ENCODE assay signal across 29 cellular contexts in the genomic region with DNA sequence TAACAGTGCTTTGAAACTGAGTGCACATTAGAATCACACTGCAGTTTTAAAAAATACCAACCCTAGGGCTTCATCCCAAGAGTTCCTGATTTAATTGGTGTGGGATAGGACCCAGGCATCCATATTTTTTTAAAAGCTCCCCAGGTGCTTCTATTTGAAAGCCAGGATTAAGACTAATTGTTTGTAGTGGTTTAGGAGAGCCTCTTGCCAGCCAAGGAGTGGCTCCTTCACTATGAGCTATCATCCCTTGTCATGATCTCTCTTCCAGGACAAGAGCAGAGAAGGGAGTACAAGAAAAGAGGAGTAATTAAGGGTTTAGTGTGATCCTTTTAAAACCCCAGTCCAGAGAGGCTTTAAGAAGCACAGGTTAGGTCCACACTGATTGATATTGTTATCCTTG.
"Had no signal": no experiment of that assay in that cellular context is flagged by ENCODE, and none has a peak within 500 bp of the region (broad histone marks: within the 10 kb centered on the region; RNA-seq: fewer than 3 reads in every experiment).

No MANE protein-coding gene starts in this region.

- H3K36me3 ChIP-seq: adrenal gland, esophagus muscularis mucosa, heart left ventricle, right atrium auricular region, stomach, tibial artery had no signal

- H3K4me1 ChIP-seq: foreskin keratinocyte had no signal

- H3K9me3 ChIP-seq: adrenal gland, body of pancreas, esophagus muscularis mucosa, heart left ventricle, right atrium auricular region, stomach, tibial artery had no signal

- H3K4me3 Mint-ChIP-seq: activated naive CD4-positive, alpha-beta T cell treated with anti-CD3 and anti-CD28 coated beads for 36 hours; activated naive CD8-positive, alpha-beta T cell treated with anti-CD3 and anti-CD28 coated beads for 36 hours; immature natural killer cell; naive thymus-derived CD8-positive, alpha-beta T cell; neural crest cell; stimulated activated memory B cell treated with anti-CD40 and anti-IgM and Interleukin-4, amounts not matched to agents 10 μg/mL and 1 μg/mL and 100 μg/mL, for 72 hours had no signal

- H3K27ac Mint-ChIP-seq: activated naive CD4-positive, alpha-beta T cell treated with anti-CD3 and anti-CD28 coated beads for 36 hours; activated naive CD8-positive, alpha-beta T cell treated with anti-CD3 and anti-CD28 coated beads for 36 hours; stimulated activated memory B cell treated with anti-CD40 and anti-IgM and Interleukin-4, amounts not matched to agents 10 μg/mL and 1 μg/mL and 100 μg/mL, for 72 hours had no signal

- H3K27me3 ChIP-seq: adrenal gland, body of pancreas, esophagus muscularis mucosa, heart left ventricle, right atrium auricular region, stomach, tibial artery had no signal

- H3K4me3 ChIP-seq: adrenal gland, body of pancreas, esophagus muscularis mucosa, heart left ventricle, right atrium auricular region, smooth muscle cell, stomach, tibial artery had no signal

- H3K36me3 Mint-ChIP-seq: immature natural killer cell; naive thymus-derived CD8-positive, alpha-beta T cell; stimulated activated memory B cell treated with anti-CD40 and anti-IgM and Interleukin-4, amounts not matched to agents 10 μg/mL and 1 μg/mL and 100 μg/mL, for 72 hours had no signal

- H3K27ac ChIP-seq: adrenal gland, body of pancreas, esophagus muscularis mucosa, foreskin keratinocyte, heart left ventricle, parathyroid adenoma, right atrium auricular region, stomach, tibial artery had no signal

- ATAC-seq: body of pancreas; foreskin keratinocyte; heart left ventricle; left colon; naive thymus-derived CD8-positive, alpha-beta T cell; stimulated activated memory B cell treated with anti-CD40 and anti-IgM and Interleukin-4, amounts not matched to agents 10 μg/mL and 1 μg/mL and 100 μg/mL, for 72 hours had no signal

- H3K9me3 Mint-ChIP-seq: stimulated activated memory B cell treated with anti-CD40 and anti-IgM and Interleukin-4, amounts not matched to agents 10 μg/mL and 1 μg/mL and 100 μg/mL, for 72 hours had no signal

- H3K27me3 Mint-ChIP-seq: activated naive CD8-positive, alpha-beta T cell treated with anti-CD3 and anti-CD28 coated beads for 36 hours; naive thymus-derived CD8-positive, alpha-beta T cell; stimulated activated memory B cell treated with anti-CD40 and anti-IgM and Interleukin-4, amounts not matched to agents 10 μg/mL and 1 μg/mL and 100 μg/mL, for 72 hours had no signal

- H3K4me1 Mint-ChIP-seq: neural crest cell had no signal

- DNase-seq: activated CD4-positive, alpha-beta T cell treated with anti-CD3 and anti-CD28 coated beads for 4 hours; activated CD4-positive, alpha-beta T cell treated with anti-CD3 and anti-CD28 coated beads, Interleukin-2, amount 50 U/mL, for 4 hours; activated effector memory CD4-positive, alpha-beta T cell treated with anti-CD3 and anti-CD28 coated beads, Interleukin-2, amount 50 U/mL, for 16 hours; activated naive CD4-positive, alpha-beta T cell treated with anti-CD3 and anti-CD28 coated beads for 36 hours; activated naive CD8-positive, alpha-beta T cell treated with anti-CD3 and anti-CD28 coated beads for 36 hours; activated T-cell treated with anti-CD3 and anti-CD28 coated beads for 4 hours; adrenal gland; aorta; body of pancreas; dermis blood vessel endothelial cell; effector CD4-positive, alpha-beta T cell; foreskin keratinocyte; heart left ventricle; immature natural killer cell; kidney; left colon; mammary epithelial cell; naive thymus-derived CD8-positive, alpha-beta T cell; occipital lobe; stimulated activated CD4-positive, alpha-beta T cell treated with anti-CD3 and anti-CD28 coated beads, Interleukin-1b, Interleukin-23, amount 100 ng/mL, for 48 hours; stimulated activated CD8-positive, alpha-beta memory T cell treated with anti-CD3 and anti-CD28 coated beads, Interleukin-4, amount 100 ng/mL, for 48 hours; stomach; tibial artery had no signal
